ENCODE assay signal across 17 cellular contexts in genomic region chr13:94267581-94267980, GRCh38.
DNase-seq lines count a peak whose midpoint lies in the region; ATAC-seq and TF ChIP-seq lines count a peak whose summit lies in the region.
"Had no signal": no experiment of that assay in that cellular context is flagged by ENCODE, and none has a peak within 500 bp of the region (broad histone marks: within the 10 kb centered on the region; RNA-seq: fewer than 3 reads in every experiment).

No MANE protein-coding gene starts in this region.

- no peak overlapping the region for H3K4me3 Mint-ChIP-seq in nephron progenitor cell
- H3K4me3 Mint-ChIP-seq: B cell; CD4-positive, CD25-positive, alpha-beta regulatory T cell; H9 had no signal

- peak overlapping the region; percentile 67 for H3K27ac Mint-ChIP-seq in nephron progenitor cell
- H3K27ac Mint-ChIP-seq: B cell; CD4-positive, CD25-positive, alpha-beta regulatory T cell; H9 had no signal

- peak; percentile 71 for DNase-seq in NCI-H1092 treated with DMSO at 0.1 percent for 48 hours (lab: John Stamatoyannopoulos, UW)
- no peak for DNase-seq in NCI-H1092 (lab: John Stamatoyannopoulos, UW)
- peak; percentile 43 for DNase-seq in LHCN-M2 (ENCODE audit: low read depth)
- DNase-seq in NCI-H2227 treated with DMSO at 0.1 percent for 48 hours (lab: John Stamatoyannopoulos, UW) = peak; percentile 52
- no peak for DNase-seq in nephron progenitor cell
- DNase-seq in stimulated activated CD4-positive, alpha-beta T cell treated with anti-CD3 and anti-CD28 coated beads, Interleukin-12 subunit alpha, Interleukin-12 subunit beta, amount 100 ng/mL, for 4 hours = no peak
- DNase-seq: Caco-2; CD4-positive, CD25-positive, alpha-beta regulatory T cell; DMS53; H9; Karpas-422; MM.1S; NCI-H226; PC-3 had no signal

- peaks cover 3% of the 10 kb centered on the region for H3K9me3 Mint-ChIP-seq in nephron progenitor cell
- H3K9me3 Mint-ChIP-seq: H9 had no signal

- peaks cover 11% of the 10 kb centered on the region for H3K36me3 Mint-ChIP-seq in nephron progenitor cell (ENCODE audit: low read depth)
- H3K36me3 Mint-ChIP-seq: CD4-positive, CD25-positive, alpha-beta regulatory T cell had no signal

- H3K4me1 Mint-ChIP-seq in nephron progenitor cell = no peaks in the 10 kb centered on the region
- H3K4me1 Mint-ChIP-seq: B cell had no signal

- no peaks in the 10 kb centered on the region for H3K27me3 Mint-ChIP-seq in nephron progenitor cell (ENCODE audit: low read depth, poor library complexity)
- H3K27me3 Mint-ChIP-seq: B cell; CD4-positive, CD25-positive, alpha-beta regulatory T cell had no signal

- TF ChIP-seq CTCF in nephron progenitor cell (IDR thresholded peaks at IDR 0.05) = no peak

- ATAC-seq in HG02571 (IDR thresholded peaks at IDR 0.05; ENCODE audit: unreplicated experiment) (no peak), HG02759 (IDR thresholded peaks at IDR 0.05; ENCODE audit: unreplicated experiment) (no peak)
- ATAC-seq: PC-3 had no signal

Comparison
In these comparisons a context has a peak if more than half of its experiments do, and no peak if none do; other contexts are left out.
1. DNase-seq: peak in NCI-H1092 treated with DMSO at 0.1 percent for 48 hours (single experiment), LHCN-M2 (single experiment) and NCI-H2227 treated with DMSO at 0.1 percent for 48 hours (single experiment); none in NCI-H1092 (single experiment), nephron progenitor cell (single experiment) and stimulated activated CD4-positive, alpha-beta T cell treated with anti-CD3 and anti-CD28 coated beads, Interleukin-12 subunit alpha, Interleukin-12 subunit beta, amount 100 ng/mL, for 4 hours (single experiment).